Comparison of ENCODE assay signal across 11 cellular contexts in genomic region chr2:208101716-208102631, GRCh38. TPM values are rescaled to one million over a fixed set of nuclear protein-coding genes. Genes with fewer than 3 reads are reported as not detected.
DNase-seq lines count a peak whose midpoint lies in the region; FAIRE-seq and TF ChIP-seq lines count a peak whose summit lies in the region.
"Had no signal": no experiment of that assay in that cellular context is flagged by ENCODE, and none has a peak within 500 bp of the region (broad histone marks: within the 10 kb centered on the region; RNA-seq: fewer than 3 reads in every experiment).

No MANE protein-coding gene starts in this region.

- peak; percentile 31 for DNase-seq in AG10803 (ENCODE audit: low read depth)
- no peak for DNase-seq in GM13977 (ENCODE audit: low spot score)
- peak; percentile 39 for DNase-seq in RPMI7951 (ENCODE audit: low read depth)
- peak; percentile 23 for DNase-seq in hepatic stellate cell (ENCODE audit: low spot score)
- DNase-seq in urothelium cell line (ENCODE audit: low spot score): no peak
- no peak for DNase-seq in NCI-H128 (lab: John Stamatoyannopoulos, UW; ENCODE audit: unreplicated experiment)
- DNase-seq in activated T-cell treated with anti-CD3 and anti-CD28 coated beads, Interleukin-2, amount 50 U/mL, for 24 hours: no peak
- no peak for DNase-seq in OCI-M2 (lab: John Stamatoyannopoulos, UW; ENCODE audit: unreplicated experiment)
- DNase-seq: activated B cell treated with CpG ODN at 0.5 μM for 24 hours had no signal

- no peak overlapping the region for H3K27ac Mint-ChIP-seq in activated T-cell treated with anti-CD3 and anti-CD28 coated beads, Interleukin-2, amount 50 U/mL, for 24 hours
- H3K27ac Mint-ChIP-seq: activated B cell treated with CpG ODN at 0.5 μM for 24 hours had no signal

- FAIRE-seq in urothelium cell line (lab: Jason Lieb, UNC): no peak

- H3K27me3 Mint-ChIP-seq in activated T-cell treated with anti-CD3 and anti-CD28 coated beads, Interleukin-2, amount 50 U/mL, for 24 hours: no peaks in the 10 kb centered on the region

- TF ChIP-seq CTCF in AG10803 (conservative IDR thresholded peaks at IDR 0.05; ENCODE audit: low read length): peak; percentile 34; the same call in 1 of the 2 replicates
- TF ChIP-seq CTCF in GM13977 (IDR thresholded peaks at IDR 0.05; ENCODE audit: extremely low read depth, insufficient read depth, missing control alignments): peak; percentile 15

- no peak overlapping the region for H3K4me3 Mint-ChIP-seq in activated T-cell treated with anti-CD3 and anti-CD28 coated beads, Interleukin-2, amount 50 U/mL, for 24 hours
- H3K4me3 Mint-ChIP-seq: activated B cell treated with CpG ODN at 0.5 μM for 24 hours had no signal

- no peaks in the 10 kb centered on the region for H3K36me3 Mint-ChIP-seq in activated T-cell treated with anti-CD3 and anti-CD28 coated beads, Interleukin-2, amount 50 U/mL, for 24 hours (ENCODE audit: low read depth)

- H3K4me3 ChIP-seq in AG10803 (ENCODE audit: low read length): no peak overlapping the region

- no peaks in the 10 kb centered on the region for H3K9me3 Mint-ChIP-seq in activated T-cell treated with anti-CD3 and anti-CD28 coated beads, Interleukin-2, amount 50 U/mL, for 24 hours
- H3K9me3 Mint-ChIP-seq: activated B cell treated with CpG ODN at 0.5 μM for 24 hours had no signal

- peaks cover 26% of the 10 kb centered on the region for H3K4me1 Mint-ChIP-seq in activated T-cell treated with anti-CD3 and anti-CD28 coated beads, Interleukin-2, amount 50 U/mL, for 24 hours (ENCODE audit: low read depth)
- H3K4me1 Mint-ChIP-seq: activated B cell treated with CpG ODN at 0.5 μM for 24 hours had no signal

- in situ Hi-C loops in GM13977 (cut with MboI; ENCODE audit: low pct_unique_long_range_greater_than_20kb, low sequenced_read_pairs, unreplicated experiment): no loop called here

RNA-seq across cellular contexts. Expression of gene CRYGD, which starts 22.4 kb away (rescaled TPM):
- not detected in 2 replicates for total RNA-seq in RPMI7951 (2014; rRNA removed; shearing (Covaris generic))
- total RNA-seq: activated B cell treated with CpG ODN at 0.5 μM for 24 hours, lower leg skin had no signal

RNA-seq across cellular contexts. Expression of gene CRYGC, which starts 27.7 kb away (rescaled TPM):
- not detected in 2 replicates for total RNA-seq in RPMI7951 (2014; rRNA removed; shearing (Covaris generic))
- total RNA-seq: activated B cell treated with CpG ODN at 0.5 μM for 24 hours, lower leg skin, temporal lobe had no signal

RNA-seq across cellular contexts. Expression of gene CRYGB, which starts 44.0 kb away (rescaled TPM):
- not detected in 2 replicates for total RNA-seq in RPMI7951 (2014; rRNA removed; shearing (Covaris generic))
- total RNA-seq: activated B cell treated with CpG ODN at 0.5 μM for 24 hours, lower leg skin, temporal lobe had no signal

Comparison
In these comparisons a context has a peak if more than half of its experiments do, and no peak if none do; other contexts are left out.
1. DNase-seq: peak in AG10803 (single experiment), RPMI7951 (single experiment) and hepatic stellate cell (single experiment); none in GM13977 (single experiment), urothelium cell line (single experiment), NCI-H128 (single experiment), activated T-cell treated with anti-CD3 and anti-CD28 coated beads, Interleukin-2, amount 50 U/mL, for 24 hours (single experiment) and OCI-M2 (single experiment).